Comparison of ENCODE assay signal across 16 cellular contexts in the genomic region with DNA sequence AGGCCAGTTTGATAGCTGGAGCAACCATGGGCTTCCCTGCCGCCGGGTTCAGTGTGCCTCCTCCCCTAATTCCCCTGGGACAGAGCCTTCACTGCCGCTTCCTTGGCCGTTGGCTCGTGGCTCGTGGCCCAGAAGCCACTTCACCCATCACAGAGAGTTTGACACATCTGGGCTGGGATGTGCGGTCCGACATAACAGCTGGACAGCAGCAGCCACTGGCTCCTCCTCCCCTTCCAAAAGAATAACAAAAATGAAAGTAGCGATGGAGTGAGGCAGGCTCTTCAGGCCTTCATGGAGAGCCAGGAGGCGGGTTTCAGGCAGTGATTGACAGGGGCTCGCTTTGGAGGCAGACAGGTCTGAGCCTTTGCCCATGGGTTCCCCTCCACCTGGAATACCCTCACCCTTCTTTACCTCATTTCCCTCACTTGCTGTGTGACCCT. TPM values are rescaled to one million over a fixed set of nuclear protein-coding genes. Genes with fewer than 3 reads are reported as not detected.
DNase-seq lines count a peak whose midpoint lies in the region; TF ChIP-seq lines count a peak whose summit lies in the region.
"Had no signal": no experiment of that assay in that cellular context is flagged by ENCODE, and none has a peak within 500 bp of the region (broad histone marks: within the 10 kb centered on the region; RNA-seq: fewer than 3 reads in every experiment).

No MANE protein-coding gene starts in this region.

- no peak overlapping the region; a peak in 1 of 22 replicates for H3K9ac ChIP-seq in BLaER1 treated with 17β-estradiol and CSF1 and Interleukin-3, amounts not matched to agents 10 nM and 100 nM
- H3K9ac ChIP-seq in adipocyte (ENCODE audit: low read length) (peak overlapping the region; percentile 72), skeletal muscle satellite cell (ENCODE audit: low read depth, low read length) (peak overlapping the region; percentile 2)

- H3K27ac ChIP-seq in BLaER1 treated with 17β-estradiol and CSF1 and Interleukin-3, amounts not matched to agents 10 nM and 100 nM: no peak overlapping the region
- H3K27ac ChIP-seq in left ventricle myocardium inferior (replicated peaks): peak overlapping the region; percentile 64
- H3K27ac ChIP-seq in CD4-positive, alpha-beta memory T cell (ENCODE audit: low read depth, low read length): no peak overlapping the region

- no peaks in the 10 kb centered on the region for H3K9me3 Mint-ChIP-seq in CD4-positive, alpha-beta memory T cell
- H3K9me3 Mint-ChIP-seq: activated CD4-positive, alpha-beta memory T cell treated with anti-CD3 and anti-CD28 coated beads, Interleukin-2, amount 10 ng/mL, durations not matched to agents 7 days and 5 days; CD8-positive, alpha-beta T cell; memory B cell had no signal

- DNase-seq in adipocyte (ENCODE audit: low read depth) (peak; percentile 69), left ventricle myocardium inferior (peak; percentile 66), GM10266 (ENCODE audit: extremely low spot score) (no peak), NCI-H82 treated with DMSO at 0.1 percent for 48 hours (lab: John Stamatoyannopoulos, UW; ENCODE audit: unreplicated experiment) (no peak), hypothalamus (lab: John Stamatoyannopoulos, UW) (no peak)
- no peak for DNase-seq in CD4-positive, alpha-beta memory T cell
- DNase-seq: activated CD4-positive, alpha-beta memory T cell treated with anti-CD3 and anti-CD28 coated beads, Interleukin-2, amount 10 ng/mL, durations not matched to agents 7 days and 5 days; activated naive CD4-positive, alpha-beta T cell treated with anti-CD3 and anti-CD28 coated beads, Interleukin-2, amount 50 U/mL, for 16 hours; CD8-positive, alpha-beta T cell; dermis blood vessel endothelial cell; NCI-H1930; PC-3 had no signal

- H3K36me3 Mint-ChIP-seq in CD4-positive, alpha-beta memory T cell: no peaks in the 10 kb centered on the region
- H3K36me3 Mint-ChIP-seq: CD8-positive, alpha-beta T cell; memory B cell had no signal

- H3K9me3 ChIP-seq in BLaER1 treated with 17β-estradiol and CSF1 and Interleukin-3, amounts not matched to agents 10 nM and 100 nM (replicated peaks in 1 of 11): no peaks in the 10 kb centered on the region
- no peaks in the 10 kb centered on the region for H3K9me3 ChIP-seq in adipocyte (ENCODE audit: control insufficient read depth, low read length)
- H3K9me3 ChIP-seq in left ventricle myocardium inferior (replicated peaks): no peaks in the 10 kb centered on the region
- no peaks in the 10 kb centered on the region for H3K9me3 ChIP-seq in skeletal muscle satellite cell (replicated peaks; ENCODE audit: low read length)
- H3K9me3 ChIP-seq in CD4-positive, alpha-beta memory T cell (ENCODE audit: control insufficient read depth in 1 of 2, low read length in 2 of 2): no peaks in the 10 kb centered on the region
- H3K9me3 ChIP-seq: HAP-1 had no signal

- CTCF ChIA-PET in CD4-positive, alpha-beta memory T cell (lab: Charles Lee; ENCODE audit: partially characterized antibody): interaction anchor here (1.0 kb wide), 2 partner anchors 22 to 24 kb away, joined by 3 read pairs; no protein-coding TSS in a partner anchor

- TF ChIP-seq CTCF in left ventricle myocardium inferior (IDR thresholded peaks at IDR 0.05; ENCODE audit: borderline replicate concordance) (no peak), GM10266 (IDR thresholded peaks at IDR 0.05; ENCODE audit: control insufficient read depth, insufficient read depth, low read depth, missing control alignments) (no peak)

- H3K27ac Mint-ChIP-seq in CD4-positive, alpha-beta memory T cell: no peak overlapping the region
- H3K27ac Mint-ChIP-seq: activated CD4-positive, alpha-beta memory T cell treated with anti-CD3 and anti-CD28 coated beads, Interleukin-2, amount 10 ng/mL, durations not matched to agents 7 days and 5 days; CD8-positive, alpha-beta T cell; memory B cell had no signal

- peaks cover 29 to 47% (median 42%) of the 10 kb centered on the region in 10 experiments for H3K4me1 ChIP-seq in BLaER1 treated with 17β-estradiol and CSF1 and Interleukin-3, amounts not matched to agents 10 nM and 100 nM
- H3K4me1 ChIP-seq in adipocyte (ENCODE audit: control insufficient read depth, insufficient read depth, low read length): peaks cover 49% of the 10 kb centered on the region
- peaks cover 53% of the 10 kb centered on the region for H3K4me1 ChIP-seq in left ventricle myocardium inferior
- H3K4me1 ChIP-seq in skeletal muscle satellite cell (ENCODE audit: control insufficient read depth, insufficient read depth, low read length): peaks cover 46% of the 10 kb centered on the region
- no peaks in the 10 kb centered on the region for H3K4me1 ChIP-seq in CD4-positive, alpha-beta memory T cell (ENCODE audit: insufficient read depth, low read length)

- POLR2A ChIA-PET in CD4-positive, alpha-beta memory T cell (lab: Charles Lee; ENCODE audit: partially characterized antibody): no interaction called here

- peaks cover 2 to 7% of the 10 kb centered on the region in 2 donors for H3K27me3 Mint-ChIP-seq in CD4-positive, alpha-beta memory T cell

- H3K4me2 ChIP-seq in BLaER1 treated with 17β-estradiol and CSF1 and Interleukin-3, amounts not matched to agents 10 nM and 100 nM: peak overlapping the region; percentile 44 to 80 (median 68)
- H3K4me2 ChIP-seq in skeletal muscle satellite cell (ENCODE audit: low read length): peak overlapping the region; percentile 60

- H3K4me3 ChIP-seq in BLaER1 treated with 17β-estradiol and CSF1 and Interleukin-3, amounts not matched to agents 10 nM and 100 nM: no peak overlapping the region
- H3K4me3 ChIP-seq in adipocyte (ENCODE audit: low read length) (peak overlapping the region; percentile 75), left ventricle myocardium inferior (peak overlapping the region; percentile 15), skeletal muscle satellite cell (ENCODE audit: low read length) (peak overlapping the region; percentile 29)
- H3K4me3 ChIP-seq in CD4-positive, alpha-beta memory T cell (ENCODE audit: low read length in 2 of 2): no peak overlapping the region
- H3K4me3 ChIP-seq: HAP-1 had no signal

- no peaks in the 10 kb centered on the region for H3K4me1 Mint-ChIP-seq in CD4-positive, alpha-beta memory T cell
- H3K4me1 Mint-ChIP-seq: activated CD4-positive, alpha-beta memory T cell treated with anti-CD3 and anti-CD28 coated beads, Interleukin-2, amount 10 ng/mL, durations not matched to agents 7 days and 5 days; memory B cell had no signal

- no peaks in the 10 kb centered on the region; a peak in 1 of 22 replicates for H4K20me1 ChIP-seq in BLaER1 treated with 17β-estradiol and CSF1 and Interleukin-3, amounts not matched to agents 10 nM and 100 nM

- no peak overlapping the region for H3K4me3 Mint-ChIP-seq in CD4-positive, alpha-beta memory T cell
- H3K4me3 Mint-ChIP-seq: activated CD4-positive, alpha-beta memory T cell treated with anti-CD3 and anti-CD28 coated beads, Interleukin-2, amount 10 ng/mL, durations not matched to agents 7 days and 5 days; CD8-positive, alpha-beta T cell; memory B cell had no signal

- H3K36me3 ChIP-seq in BLaER1 treated with 17β-estradiol and CSF1 and Interleukin-3, amounts not matched to agents 10 nM and 100 nM: no peaks in the 10 kb centered on the region
- peaks cover 12% of the 10 kb centered on the region for H3K36me3 ChIP-seq in adipocyte (ENCODE audit: control insufficient read depth, insufficient read depth, low read length, severe bottlenecking)
- H3K36me3 ChIP-seq in left ventricle myocardium inferior: no peaks in the 10 kb centered on the region
- H3K36me3 ChIP-seq in skeletal muscle satellite cell (ENCODE audit: insufficient read depth, low read length): peaks cover 8% of the 10 kb centered on the region
- H3K36me3 ChIP-seq in CD4-positive, alpha-beta memory T cell (ENCODE audit: insufficient read depth, low read length): no peaks in the 10 kb centered on the region
- H3K36me3 ChIP-seq: HAP-1 had no signal

- H3K27me3 ChIP-seq in BLaER1 treated with 17β-estradiol and CSF1 and Interleukin-3, amounts not matched to agents 10 nM and 100 nM: peaks cover 6 to 16% (median 10%) of the 10 kb centered on the region in 11 experiments; a peak in 20 of 22 replicates
- H3K27me3 ChIP-seq in adipocyte (replicated peaks; ENCODE audit: control insufficient read depth, insufficient read depth, low read length): no peaks in the 10 kb centered on the region
- no peaks in the 10 kb centered on the region for H3K27me3 ChIP-seq in left ventricle myocardium inferior (ENCODE audit: low read depth)
- H3K27me3 ChIP-seq in skeletal muscle satellite cell (ENCODE audit: control insufficient read depth, insufficient read depth, low read length): no peaks in the 10 kb centered on the region
- no peaks in the 10 kb centered on the region for H3K27me3 ChIP-seq in CD4-positive, alpha-beta memory T cell (ENCODE audit: insufficient read depth, low read length)

- intact Hi-C loops in left ventricle myocardium inferior (cut with micrococcal nuclease): no loop called here
- intact Hi-C loops in CD4-positive, alpha-beta memory T cell (cut with micrococcal nuclease): no loop called here

RNA-seq across cellular contexts. Expression of a gene that starts 8.2 kb away (rescaled TPM):
- total RNA-seq in left ventricle myocardium inferior: 40.9 TPM
- 10.4 and 18.6 TPM in 2 replicates for total RNA-seq in skeletal muscle satellite cell (2012; rRNA removed)
- total RNA-seq in CD4-positive, alpha-beta memory T cell: not detected
- polyA plus RNA-seq in CD4-positive, alpha-beta memory T cell: not detected
- total RNA-seq: activated CD4-positive, alpha-beta memory T cell treated with anti-CD3 and anti-CD28 coated beads, Interleukin-2, amount 10 ng/mL, durations not matched to agents 7 days and 5 days; CD8-positive, alpha-beta T cell had no signal

Comparison
In these comparisons a context has a peak if more than half of its experiments do, and no peak if none do; other contexts are left out.
1. H3K4me3 ChIP-seq: peak in adipocyte (single experiment), left ventricle myocardium inferior (single experiment) and skeletal muscle satellite cell (single experiment); none in BLaER1 treated with 17β-estradiol and CSF1 and Interleukin-3, amounts not matched to agents 10 nM and 100 nM (0 of 10) and CD4-positive, alpha-beta memory T cell (0 of 2).
2. H3K9ac ChIP-seq: peak in adipocyte (single experiment) and skeletal muscle satellite cell (single experiment); none in BLaER1 treated with 17β-estradiol and CSF1 and Interleukin-3, amounts not matched to agents 10 nM and 100 nM (0 of 11).
3. DNase-seq: peak in adipocyte (single experiment) and left ventricle myocardium inferior (single experiment); none in GM10266 (single experiment), CD4-positive, alpha-beta memory T cell (0 of 5), NCI-H82 treated with DMSO at 0.1 percent for 48 hours (single experiment) and hypothalamus (0 of 51).
4. RNA of a gene that starts 8.2 kb away (total RNA-seq): 40.9 TPM in left ventricle myocardium inferior (single experiment); not detected in CD4-positive, alpha-beta memory T cell; every median in the first group is over 10 times any median in the second.